33 cellular contexts compared by ENCODE assay signal in the genomic region with DNA sequence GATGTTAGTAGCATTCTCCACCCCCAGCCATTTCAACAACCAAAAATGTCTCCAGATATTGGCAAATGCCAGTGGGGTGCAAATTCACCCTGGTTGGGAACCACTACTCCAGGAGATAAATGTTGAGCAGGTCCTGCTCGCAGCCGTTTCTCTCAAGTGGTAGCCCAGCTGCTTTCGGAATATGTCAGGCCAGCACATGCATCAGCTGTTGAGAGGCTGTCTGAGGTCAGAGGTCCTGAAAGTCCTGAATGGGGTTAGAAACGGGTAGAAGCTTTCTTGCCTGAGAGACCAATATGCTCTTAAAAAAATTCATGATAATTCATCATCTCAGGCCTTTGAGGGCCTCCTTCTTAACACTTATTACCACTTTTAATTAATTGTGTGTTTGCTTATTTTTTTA. TPM values are rescaled to one million over a fixed set of nuclear protein-coding genes. Genes with fewer than 3 reads are reported as not detected.
"Had no signal": no experiment of that assay in that cellular context is flagged by ENCODE, and none has a peak within 500 bp of the region (broad histone marks: within the 10 kb centered on the region; RNA-seq: fewer than 3 reads in every experiment).

No MANE protein-coding gene starts in this region.

- H3K27ac ChIP-seq: cardiac muscle cell, PC-9, RWPE1, WERI-Rb-1 had no signal

- H3K36me3 ChIP-seq: cardiac muscle cell, MG63, WERI-Rb-1 had no signal

- DNase-seq: activated CD4-positive, alpha-beta memory T cell treated with anti-CD3 and anti-CD28 coated beads, Interleukin-2, amount 10 ng/mL, durations not matched to agents 7 days and 5 days; activated CD4-positive, alpha-beta T cell treated with anti-CD3 and anti-CD28 coated beads for 1 hour; activated CD4-positive, alpha-beta T cell treated with anti-CD3 and anti-CD28 coated beads for 48 hours; activated CD4-positive, CD25-positive, alpha-beta regulatory T cell; activated CD8-positive, alpha-beta memory T cell treated with anti-CD3 and anti-CD28 coated beads for 24 hours; activated CD8-positive, alpha-beta memory T cell treated with anti-CD3 and anti-CD28 coated beads, Interleukin-2, amount 10 ng/mL, durations not matched to agents 7 days and 5 days; activated CD8-positive, alpha-beta memory T cell treated with anti-CD3 and anti-CD28 coated beads, Interleukin-2, amount 50 U/mL, for 48 hours; activated effector memory CD4-positive, alpha-beta T cell treated with Interleukin-2 at 50 U/mL for 16 hours; activated naive CD4-positive, alpha-beta T cell treated with anti-CD3 and anti-CD28 coated beads, Interleukin-2, amount 10 ng/mL, durations not matched to agents 7 days and 5 days; activated naive CD8-positive, alpha-beta T cell treated with anti-CD3 and anti-CD28 coated beads, Interleukin-2, amount 50 U/mL, for 24 hours; activated T-cell treated with anti-CD3 and anti-CD28 coated beads, Interleukin-2, amount 50 U/mL, for 48 hours; Kasumi-1; KBM-7; MG63; NCI-H1092; NCI-H1436 treated with DMSO at 0.1 percent for 48 hours; NCI-H1694 treated with DMSO at 0.1 percent for 48 hours; NCI-H2029; NCI-H345; NCI-H524 treated with DMSO at 0.1 percent for 48 hours; PC-9; SIG-M5; SW 1271; T1000; WERI-Rb-1 had no signal

- H3K4me2 ChIP-seq: PC-9 had no signal

- FAIRE-seq: RCC 7860 had no signal

- H3K27me3 ChIP-seq: cardiac muscle cell had no signal

- H3K4me3 ChIP-seq: cardiac muscle cell, MG63, PC-9 had no signal

- H3K9me3 ChIP-seq: MG63 had no signal

- H2AFZ ChIP-seq: PC-9 had no signal

- ATAC-seq: activated CD8-positive, alpha-beta memory T cell treated with anti-CD3 and anti-CD28 coated beads, Interleukin-2, amount 10 ng/mL, durations not matched to agents 7 days and 5 days; activated naive CD8-positive, alpha-beta T cell treated with anti-CD3 and anti-CD28 coated beads, Interleukin-2, amount 50 U/mL, for 24 hours; SK-N-SH treated with all-trans-retinoic acid at 6 μM for 48 hours had no signal

RNA-seq across cellular contexts. Expression of gene TEKT5, which starts 31.0 kb away (rescaled TPM):
- total RNA-seq: activated CD4-positive, alpha-beta memory T cell treated with anti-CD3 and anti-CD28 coated beads, Interleukin-2, amount 10 ng/mL, durations not matched to agents 7 days and 5 days; NCI-H460; PC-9; Right ventricle myocardium inferior; T-helper 1 cell treated with Interleukin-12 subunit alpha and Interleukin-12 subunit beta and Interleukin-4 antibody, amounts not matched to agents 30 ng/mL and 1 ng/mL, for 36 hours; T-helper 2 cell treated with Interferon-gamma antibody and Interleukin-4, amounts not matched to agents 100 ng/mL and 5 ng/mL, for 36 hours had no signal
